ENCODE assay signal across 8 cellular contexts in the genomic region with DNA sequence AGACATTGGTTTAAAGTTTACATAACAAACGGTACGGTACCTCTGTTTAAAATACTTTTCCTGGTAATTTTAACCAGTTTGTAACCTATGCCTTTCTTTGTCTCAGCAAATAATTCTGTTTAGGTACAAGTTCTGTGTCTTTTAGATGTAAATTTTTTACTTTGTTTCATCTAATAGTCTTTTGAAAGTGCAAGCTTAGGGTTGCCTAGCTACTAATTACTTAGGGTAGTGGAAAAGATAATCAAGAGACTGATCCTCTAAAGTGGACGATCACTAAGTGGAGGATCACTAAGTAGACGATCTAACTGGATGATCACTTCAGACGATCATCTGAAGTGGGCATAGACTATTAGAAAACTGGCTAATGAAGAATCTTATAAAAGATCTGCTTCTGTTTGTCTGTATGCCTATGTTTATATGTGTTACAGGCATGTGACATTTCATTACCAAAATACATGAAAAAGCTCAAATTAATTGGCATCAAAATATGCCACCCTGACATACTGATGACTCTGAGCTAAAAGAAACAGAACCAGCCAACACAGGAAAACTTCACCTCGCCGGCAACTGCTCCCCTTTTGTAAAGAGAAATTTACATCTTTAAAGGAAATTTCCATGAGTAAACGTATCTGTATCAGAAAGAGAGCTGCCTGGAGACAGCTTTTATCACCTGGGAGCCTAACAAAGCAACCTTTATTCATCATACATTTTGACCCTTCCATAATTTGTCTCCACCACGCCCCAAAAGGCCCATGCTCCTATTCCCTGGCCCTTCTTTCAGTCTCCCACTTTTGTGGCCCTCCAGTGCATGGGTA. TPM values are rescaled to one million over a fixed set of nuclear protein-coding genes. Genes with fewer than 3 reads are reported as not detected.
A peak's percentile ranks its signal among the peaks of the same experiment; 100 is the strongest.
DNase-seq lines count a peak whose midpoint lies in the region; ATAC-seq lines count a peak whose summit lies in the region.

No MANE protein-coding gene starts in this region.

- peak overlapping the region; percentile 82 for H3K4me3 Mint-ChIP-seq in activated CD8-positive, alpha-beta memory T cell treated with anti-CD3 and anti-CD28 coated beads, Interleukin-2, amount 10 ng/mL, durations not matched to agents 7 days and 5 days
- peak overlapping the region; percentile 82 for H3K4me3 Mint-ChIP-seq in activated CD4-positive, alpha-beta memory T cell treated with anti-CD3 and anti-CD28 coated beads for 36 hours
- peak overlapping the region; percentile 95 to 99 for H3K4me3 Mint-ChIP-seq in stimulated activated naive B cell treated with anti-CD40 and anti-IgM and Interleukin-4, amounts not matched to agents 10 μg/mL and 1 μg/mL and 100 μg/mL, for 72 hours

- no peaks in the 10 kb centered on the region for H3K36me3 ChIP-seq in iPS-20b (ENCODE audit: insufficient read depth, low read depth, low read length)

- CTCF ChIA-PET in activated CD8-positive, alpha-beta memory T cell treated with anti-CD3 and anti-CD28 coated beads, Interleukin-2, amount 10 ng/mL, durations not matched to agents 7 days and 5 days (lab: Charles Lee): interaction anchor here (0.6 to 6.2 kb wide), 4 partner anchors 9 to 95 kb away, joined by 3 to 27 read pairs (median 5); no protein-coding TSS in a partner anchor
- CTCF ChIA-PET in activated CD4-positive, alpha-beta memory T cell treated with anti-CD3 and anti-CD28 coated beads for 36 hours (lab: Charles Lee): interaction anchor here (0.6 to 5.3 kb wide), 7 partner anchors 36 to 167 kb away, joined by 3 to 92 read pairs (median 4); partner anchors contain the start of gene RP9

- H3K27ac ChIP-seq in iPS-20b (ENCODE audit: low read length): no peak overlapping the region

- H3K9me3 Mint-ChIP-seq in activated CD8-positive, alpha-beta memory T cell treated with anti-CD3 and anti-CD28 coated beads, Interleukin-2, amount 10 ng/mL, durations not matched to agents 7 days and 5 days (ENCODE audit: low read depth): peaks cover 2% of the 10 kb centered on the region
- peaks cover 4% of the 10 kb centered on the region for H3K9me3 Mint-ChIP-seq in activated CD4-positive, alpha-beta memory T cell treated with anti-CD3 and anti-CD28 coated beads for 36 hours
- H3K9me3 Mint-ChIP-seq in stimulated activated naive B cell treated with anti-CD40 and anti-IgM and Interleukin-4, amounts not matched to agents 10 μg/mL and 1 μg/mL and 100 μg/mL, for 72 hours: no peaks in the 10 kb centered on the region

- peaks cover 20% of the 10 kb centered on the region for H3K27me3 Mint-ChIP-seq in activated CD8-positive, alpha-beta memory T cell treated with anti-CD3 and anti-CD28 coated beads, Interleukin-2, amount 10 ng/mL, durations not matched to agents 7 days and 5 days
- peaks cover 3% of the 10 kb centered on the region for H3K27me3 Mint-ChIP-seq in activated CD4-positive, alpha-beta memory T cell treated with anti-CD3 and anti-CD28 coated beads for 36 hours
- H3K27me3 Mint-ChIP-seq in stimulated activated naive B cell treated with anti-CD40 and anti-IgM and Interleukin-4, amounts not matched to agents 10 μg/mL and 1 μg/mL and 100 μg/mL, for 72 hours: peaks cover 0 to 4% of the 10 kb centered on the region in 2 donors

- no peak for DNase-seq in activated CD8-positive, alpha-beta memory T cell treated with anti-CD3 and anti-CD28 coated beads, Interleukin-2, amount 10 ng/mL, durations not matched to agents 7 days and 5 days
- no peak for DNase-seq in activated CD8-positive, alpha-beta memory T cell treated with anti-CD3 and anti-CD28 coated beads, Interleukin-2, amount 50 U/mL, for 48 hours
- DNase-seq in activated CD4-positive, alpha-beta memory T cell treated with anti-CD3 and anti-CD28 coated beads for 36 hours: no peak
- DNase-seq in stimulated activated naive B cell treated with anti-CD40 and anti-IgM and Interleukin-4, amounts not matched to agents 10 μg/mL and 1 μg/mL and 100 μg/mL, for 72 hours: no peak
- DNase-seq in NCI-H2196 (lab: John Stamatoyannopoulos, UW; ENCODE audit: unreplicated experiment): no peak

- peaks cover 100% of the 10 kb centered on the region for H3K27me3 ChIP-seq in iPS-20b (ENCODE audit: insufficient read depth, low read length)

- peaks cover 8% of the 10 kb centered on the region for H3K36me3 Mint-ChIP-seq in activated CD8-positive, alpha-beta memory T cell treated with anti-CD3 and anti-CD28 coated beads, Interleukin-2, amount 10 ng/mL, durations not matched to agents 7 days and 5 days
- H3K36me3 Mint-ChIP-seq in activated CD4-positive, alpha-beta memory T cell treated with anti-CD3 and anti-CD28 coated beads for 36 hours: peaks cover 2% of the 10 kb centered on the region
- peaks cover 6 to 7% of the 10 kb centered on the region in 2 donors for H3K36me3 Mint-ChIP-seq in stimulated activated naive B cell treated with anti-CD40 and anti-IgM and Interleukin-4, amounts not matched to agents 10 μg/mL and 1 μg/mL and 100 μg/mL, for 72 hours

- peaks cover 22% of the 10 kb centered on the region for H3K4me1 Mint-ChIP-seq in activated CD8-positive, alpha-beta memory T cell treated with anti-CD3 and anti-CD28 coated beads, Interleukin-2, amount 10 ng/mL, durations not matched to agents 7 days and 5 days
- H3K4me1 Mint-ChIP-seq in activated CD4-positive, alpha-beta memory T cell treated with anti-CD3 and anti-CD28 coated beads for 36 hours (ENCODE audit: low read depth): peaks cover 10% of the 10 kb centered on the region
- H3K4me1 Mint-ChIP-seq in stimulated activated naive B cell treated with anti-CD40 and anti-IgM and Interleukin-4, amounts not matched to agents 10 μg/mL and 1 μg/mL and 100 μg/mL, for 72 hours: peaks cover 13 to 33% of the 10 kb centered on the region in 2 donors

- H3K9ac ChIP-seq in iPS-20b (ENCODE audit: low read depth, low read length): no peak overlapping the region; the same call in 1 of the 2 replicates

- ATAC-seq in activated CD8-positive, alpha-beta memory T cell treated with anti-CD3 and anti-CD28 coated beads, Interleukin-2, amount 10 ng/mL, durations not matched to agents 7 days and 5 days: no peak
- no peak for ATAC-seq in stimulated activated naive B cell treated with anti-CD40 and anti-IgM and Interleukin-4, amounts not matched to agents 10 μg/mL and 1 μg/mL and 100 μg/mL, for 72 hours (replicated peaks)
- no peak for ATAC-seq in HG02840 (IDR thresholded peaks at IDR 0.05; ENCODE audit: low FRiP score, unreplicated experiment)
- no peak for ATAC-seq in GM19035 (IDR thresholded peaks at IDR 0.05; ENCODE audit: unreplicated experiment)

- H3K27ac Mint-ChIP-seq in activated CD8-positive, alpha-beta memory T cell treated with anti-CD3 and anti-CD28 coated beads, Interleukin-2, amount 10 ng/mL, durations not matched to agents 7 days and 5 days: peak overlapping the region; percentile 7
- no peak overlapping the region for H3K27ac Mint-ChIP-seq in activated CD4-positive, alpha-beta memory T cell treated with anti-CD3 and anti-CD28 coated beads for 36 hours
- peak overlapping the region; percentile 94 for H3K27ac Mint-ChIP-seq in stimulated activated naive B cell treated with anti-CD40 and anti-IgM and Interleukin-4, amounts not matched to agents 10 μg/mL and 1 μg/mL and 100 μg/mL, for 72 hours

- POLR2A ChIA-PET in activated CD4-positive, alpha-beta memory T cell treated with anti-CD3 and anti-CD28 coated beads for 36 hours (lab: Charles Lee): interaction anchor here (0.6 to 1.6 kb wide), 2 partner anchors 38 to 49 kb away, joined by 3 to 6 read pairs; partner anchors contain the start of gene KBTBD2

- intact Hi-C loops in activated CD4-positive, alpha-beta memory T cell treated with anti-CD3 and anti-CD28 coated beads for 36 hours (cut with micrococcal nuclease): loop anchor here (5.0 kb wide), 1 partner anchor 444 kb away; the partner anchor contains the start of gene AVL9

- peaks cover 7% of the 10 kb centered on the region for H3K9me3 ChIP-seq in iPS-20b (ENCODE audit: insufficient read depth, low read depth, low read length)

- H3K4me1 ChIP-seq in iPS-20b (ENCODE audit: insufficient read depth, low read length): peaks cover 2% of the 10 kb centered on the region; the same call in 1 of the 2 replicates

- H3K4me3 ChIP-seq in iPS-20b (ENCODE audit: low read length): peak overlapping the region; percentile 66

RNA-seq across cellular contexts. Expression of gene FKBP9, which starts 15.9 kb away (rescaled TPM):
- total RNA-seq in activated CD8-positive, alpha-beta memory T cell treated with anti-CD3 and anti-CD28 coated beads, Interleukin-2, amount 10 ng/mL, durations not matched to agents 7 days and 5 days: 1 to 10 TPM in 1 of 2 experiments, under 1 TPM in 1; 0.53 to 1.5 TPM
- total RNA-seq in activated CD4-positive, alpha-beta memory T cell treated with anti-CD3 and anti-CD28 coated beads for 36 hours: under 1 TPM; 0.78 to 0.94 TPM

RNA-seq across cellular contexts. Expression of gene KBTBD2, which starts 49.8 kb away (rescaled TPM):
- total RNA-seq in activated CD8-positive, alpha-beta memory T cell treated with anti-CD3 and anti-CD28 coated beads, Interleukin-2, amount 10 ng/mL, durations not matched to agents 7 days and 5 days: 10 to 100 TPM; 30.3 to 38.5 TPM
- 10 to 100 TPM; 25.0 to 27.6 TPM for total RNA-seq in activated CD4-positive, alpha-beta memory T cell treated with anti-CD3 and anti-CD28 coated beads for 36 hours
